33 cellular contexts compared by ENCODE assay signal in genomic region chr4:178778500-178778899, GRCh38.
"Had no signal": no experiment of that assay in that cellular context is flagged by ENCODE, and none has a peak within 500 bp of the region (broad histone marks: within the 10 kb centered on the region; RNA-seq: fewer than 3 reads in every experiment).

No MANE protein-coding gene starts in this region.

- H3K27me3 ChIP-seq: brain microvascular endothelial cell had no signal

- H2AFZ ChIP-seq: PC-9 had no signal

- DNase-seq: activated B cell treated with CpG ODN at 0.5 μM for 24 hours; activated CD4-positive, alpha-beta memory T cell treated with anti-CD3 and anti-CD28 coated beads, Interleukin-2, amount 10 ng/mL, durations not matched to agents 7 days and 5 days; activated CD4-positive, alpha-beta T cell treated with anti-CD3 and anti-CD28 coated beads for 4 hours; activated CD4-positive, alpha-beta T cell treated with anti-CD3 and anti-CD28 coated beads, Interleukin-2, amount 50 U/mL, for 1 hour; activated CD4-positive, CD25-positive, alpha-beta regulatory T cell treated with anti-CD3 and anti-CD28 coated beads, Interleukin-2, amount 50 U/mL, for 72 hours; activated CD8-positive, alpha-beta memory T cell treated with anti-CD3 and anti-CD28 coated beads for 24 hours; activated CD8-positive, alpha-beta memory T cell treated with anti-CD3 and anti-CD28 coated beads, Interleukin-2, amount 10 ng/mL, durations not matched to agents 7 days and 5 days; activated CD8-positive, alpha-beta memory T cell treated with anti-CD3 and anti-CD28 coated beads, Interleukin-2, amount 50 U/mL, for 48 hours; activated effector memory CD4-positive, alpha-beta T cell treated with Interleukin-2 at 50 U/mL for 16 hours; activated naive CD4-positive, alpha-beta T cell treated with anti-CD3 and anti-CD28 coated beads, Interleukin-2, amount 10 ng/mL, durations not matched to agents 7 days and 5 days; activated T-cell treated with anti-CD3 and anti-CD28 coated beads, Interleukin-2, amount 50 U/mL, for 48 hours; amniotic stem cell; aorta; brain microvascular endothelial cell; central memory CD4-positive, alpha-beta T cell; MM.1S; NCI-H1092; NCI-H146; NCI-H187 treated with DMSO at 0.1 percent for 48 hours; NCI-H2081; NCI-H2171; NCI-H524; NCI-H69; PC-9; SIG-M5; SW 1271; T-helper 1 cell; T-helper 2 cell; T-helper 9 cell had no signal

- H3K36me3 ChIP-seq: brain microvascular endothelial cell had no signal

- ATAC-seq: activated CD8-positive, alpha-beta memory T cell treated with anti-CD3 and anti-CD28 coated beads, Interleukin-2, amount 10 ng/mL, durations not matched to agents 7 days and 5 days; Right ventricle myocardium inferior had no signal

- H3K4me3 ChIP-seq: PC-9 had no signal

- H3K9ac ChIP-seq: KMS-11 had no signal

- H3K4me2 ChIP-seq: KMS-11, PC-9 had no signal

- H3K27ac ChIP-seq: brain microvascular endothelial cell, KMS-11, PC-9, RWPE1, VCaP had no signal
